In the genomic region with DNA sequence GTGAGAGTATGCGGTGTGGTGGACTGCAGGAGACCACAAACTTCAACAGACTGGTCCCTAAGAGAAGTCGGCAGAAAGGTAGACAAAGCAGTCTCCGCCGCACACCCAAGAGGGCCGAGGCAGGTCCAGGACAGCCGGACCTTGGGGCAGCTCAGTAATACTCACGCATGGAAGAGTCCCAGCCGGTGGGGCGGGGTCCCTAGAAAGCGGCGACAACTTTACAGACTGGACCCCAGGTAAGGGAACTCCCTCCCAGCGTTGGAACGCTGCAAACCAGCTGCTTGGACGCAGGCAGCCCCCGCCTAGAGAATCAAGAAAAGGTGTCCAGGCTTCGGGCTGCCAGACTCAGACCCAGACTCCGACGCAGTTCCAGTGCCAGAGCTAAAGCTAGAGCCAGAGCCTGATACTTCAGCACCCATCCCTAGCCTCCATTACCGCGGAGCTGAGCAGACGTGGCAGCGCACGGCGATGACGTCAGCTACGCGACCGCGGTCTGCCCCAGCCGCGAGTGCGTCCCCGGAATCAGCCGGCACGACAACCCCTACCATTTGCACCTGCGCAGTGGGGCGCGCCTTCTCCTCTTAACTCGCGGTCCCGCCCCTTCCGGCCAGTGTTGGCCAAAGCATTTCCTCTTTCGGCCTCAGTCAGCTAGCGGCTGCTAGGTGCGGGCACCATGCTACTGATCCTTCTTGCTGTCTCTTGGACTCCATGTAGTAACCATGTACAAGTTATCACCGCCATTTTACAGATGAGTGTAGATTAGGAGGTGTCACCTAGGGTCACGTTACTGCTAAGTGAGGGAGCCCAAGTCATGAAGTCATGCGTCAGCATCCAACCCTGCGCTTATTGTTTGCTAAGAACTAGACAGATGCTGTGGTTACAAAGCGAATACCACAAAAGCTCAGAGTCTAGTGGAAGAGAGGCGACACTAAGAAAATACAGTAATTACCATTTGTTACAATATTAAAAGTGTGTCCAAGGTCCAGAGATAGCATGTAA, we compare ENCODE assay signal across 1 cellular context.
TF ChIP-seq lines count a peak whose summit lies in the region.

A gene with protein sequence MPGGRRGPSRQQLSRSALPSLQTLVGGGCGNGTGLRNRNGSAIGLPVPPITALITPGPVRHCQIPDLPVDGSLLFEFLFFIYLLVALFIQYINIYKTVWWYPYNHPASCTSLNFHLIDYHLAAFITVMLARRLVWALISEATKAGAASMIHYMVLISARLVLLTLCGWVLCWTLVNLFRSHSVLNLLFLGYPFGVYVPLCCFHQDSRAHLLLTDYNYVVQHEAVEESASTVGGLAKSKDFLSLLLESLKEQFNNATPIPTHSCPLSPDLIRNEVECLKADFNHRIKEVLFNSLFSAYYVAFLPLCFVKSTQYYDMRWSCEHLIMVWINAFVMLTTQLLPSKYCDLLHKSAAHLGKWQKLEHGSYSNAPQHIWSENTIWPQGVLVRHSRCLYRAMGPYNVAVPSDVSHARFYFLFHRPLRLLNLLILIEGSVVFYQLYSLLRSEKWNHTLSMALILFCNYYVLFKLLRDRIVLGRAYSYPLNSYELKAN (minus strand): TSS at position 445 of the 999 bp plus-strand sequence. CDS start 1,541 bp downstream, outside the sequence.

TF ChIP-seq in HepG2, 621 proteins besides CTCF, POLR2A, EP300 and RAD21 (continued from another document and continues in another):
- TF ChIP-seq, protein P1, sequence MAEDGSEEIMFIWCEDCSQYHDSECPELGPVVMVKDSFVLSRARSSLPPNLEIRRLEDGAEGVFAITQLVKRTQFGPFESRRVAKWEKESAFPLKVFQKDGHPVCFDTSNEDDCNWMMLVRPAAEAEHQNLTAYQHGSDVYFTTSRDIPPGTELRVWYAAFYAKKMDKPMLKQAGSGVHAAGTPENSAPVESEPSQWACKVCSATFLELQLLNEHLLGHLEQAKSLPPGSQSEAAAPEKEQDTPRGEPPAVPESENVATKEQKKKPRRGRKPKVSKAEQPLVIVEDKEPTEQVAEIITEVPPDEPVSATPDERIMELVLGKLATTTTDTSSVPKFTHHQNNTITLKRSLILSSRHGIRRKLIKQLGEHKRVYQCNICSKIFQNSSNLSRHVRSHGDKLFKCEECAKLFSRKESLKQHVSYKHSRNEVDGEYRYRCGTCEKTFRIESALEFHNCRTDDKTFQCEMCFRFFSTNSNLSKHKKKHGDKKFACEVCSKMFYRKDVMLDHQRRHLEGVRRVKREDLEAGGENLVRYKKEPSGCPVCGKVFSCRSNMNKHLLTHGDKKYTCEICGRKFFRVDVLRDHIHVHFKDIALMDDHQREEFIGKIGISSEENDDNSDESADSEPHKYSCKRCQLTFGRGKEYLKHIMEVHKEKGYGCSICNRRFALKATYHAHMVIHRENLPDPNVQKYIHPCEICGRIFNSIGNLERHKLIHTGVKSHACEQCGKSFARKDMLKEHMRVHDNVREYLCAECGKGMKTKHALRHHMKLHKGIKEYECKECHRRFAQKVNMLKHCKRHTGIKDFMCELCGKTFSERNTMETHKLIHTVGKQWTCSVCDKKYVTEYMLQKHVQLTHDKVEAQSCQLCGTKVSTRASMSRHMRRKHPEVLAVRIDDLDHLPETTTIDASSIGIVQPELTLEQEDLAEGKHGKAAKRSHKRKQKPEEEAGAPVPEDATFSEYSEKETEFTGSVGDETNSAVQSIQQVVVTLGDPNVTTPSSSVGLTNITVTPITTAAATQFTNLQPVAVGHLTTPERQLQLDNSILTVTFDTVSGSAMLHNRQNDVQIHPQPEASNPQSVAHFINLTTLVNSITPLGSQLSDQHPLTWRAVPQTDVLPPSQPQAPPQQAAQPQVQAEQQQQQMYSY (CRISPR knock-in tag; IDR thresholded peaks at IDR 0.05): no peak
- no peak for TF ChIP-seq ZNF747 (CRISPR knock-in tag; IDR thresholded peaks at IDR 0.05; ENCODE audit: borderline replicate concordance)
- no peak for TF ChIP-seq CHD2 (IDR thresholded peaks at IDR 0.05; ENCODE audit: low read depth, low read length)
- no peak for TF ChIP-seq NCOR1 (IDR thresholded peaks at IDR 0.05; ENCODE audit: borderline replicate concordance, low read length)
- TF ChIP-seq, protein P2, sequence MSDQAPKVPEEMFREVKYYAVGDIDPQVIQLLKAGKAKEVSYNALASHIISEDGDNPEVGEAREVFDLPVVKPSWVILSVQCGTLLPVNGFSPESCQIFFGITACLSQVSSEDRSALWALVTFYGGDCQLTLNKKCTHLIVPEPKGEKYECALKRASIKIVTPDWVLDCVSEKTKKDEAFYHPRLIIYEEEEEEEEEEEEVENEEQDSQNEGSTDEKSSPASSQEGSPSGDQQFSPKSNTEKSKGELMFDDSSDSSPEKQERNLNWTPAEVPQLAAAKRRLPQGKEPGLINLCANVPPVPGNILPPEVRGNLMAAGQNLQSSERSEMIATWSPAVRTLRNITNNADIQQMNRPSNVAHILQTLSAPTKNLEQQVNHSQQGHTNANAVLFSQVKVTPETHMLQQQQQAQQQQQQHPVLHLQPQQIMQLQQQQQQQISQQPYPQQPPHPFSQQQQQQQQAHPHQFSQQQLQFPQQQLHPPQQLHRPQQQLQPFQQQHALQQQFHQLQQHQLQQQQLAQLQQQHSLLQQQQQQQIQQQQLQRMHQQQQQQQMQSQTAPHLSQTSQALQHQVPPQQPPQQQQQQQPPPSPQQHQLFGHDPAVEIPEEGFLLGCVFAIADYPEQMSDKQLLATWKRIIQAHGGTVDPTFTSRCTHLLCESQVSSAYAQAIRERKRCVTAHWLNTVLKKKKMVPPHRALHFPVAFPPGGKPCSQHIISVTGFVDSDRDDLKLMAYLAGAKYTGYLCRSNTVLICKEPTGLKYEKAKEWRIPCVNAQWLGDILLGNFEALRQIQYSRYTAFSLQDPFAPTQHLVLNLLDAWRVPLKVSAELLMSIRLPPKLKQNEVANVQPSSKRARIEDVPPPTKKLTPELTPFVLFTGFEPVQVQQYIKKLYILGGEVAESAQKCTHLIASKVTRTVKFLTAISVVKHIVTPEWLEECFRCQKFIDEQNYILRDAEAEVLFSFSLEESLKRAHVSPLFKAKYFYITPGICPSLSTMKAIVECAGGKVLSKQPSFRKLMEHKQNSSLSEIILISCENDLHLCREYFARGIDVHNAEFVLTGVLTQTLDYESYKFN (CRISPR knock-in tag; conservative IDR thresholded peaks at IDR 0.05): peak; percentile 27; the same call in 1 of the 2 replicates
- peak; percentile 33; the same call in 1 of the 2 replicates for TF ChIP-seq NFYC (CRISPR knock-in tag; IDR thresholded peaks at IDR 0.05)
- TF ChIP-seq ARNTL (CRISPR knock-in tag; IDR thresholded peaks at IDR 0.05): peak; percentile 41; the same call in 1 of the 2 replicates
- no peak for TF ChIP-seq TBP (CRISPR knock-in tag; IDR thresholded peaks at IDR 0.05)
- TF ChIP-seq, protein P3, sequence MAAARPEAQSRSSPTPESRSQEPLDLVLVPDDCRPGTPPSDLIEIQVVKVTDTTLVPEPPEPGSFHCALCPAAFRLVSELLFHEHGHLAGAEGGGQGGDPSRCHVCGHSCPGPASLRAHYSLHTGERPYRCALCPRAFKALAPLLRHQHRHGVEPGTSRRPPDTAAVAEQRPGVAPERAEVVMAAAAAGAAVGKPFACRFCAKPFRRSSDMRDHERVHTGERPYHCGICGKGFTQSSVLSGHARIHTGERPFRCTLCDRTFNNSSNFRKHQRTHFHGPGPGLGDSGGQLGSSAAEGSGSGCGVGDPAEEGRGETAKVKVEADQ (CRISPR knock-in tag; IDR thresholded peaks at IDR 0.05; ENCODE audit: borderline replicate concordance): no peak
- TF ChIP-seq ZNF790 (CRISPR knock-in tag; IDR thresholded peaks at IDR 0.05; ENCODE audit: borderline replicate concordance): no peak
- TF ChIP-seq ZNF75D (CRISPR knock-in tag; IDR thresholded peaks at IDR 0.05; ENCODE audit: borderline replicate concordance): no peak
- peak; percentile 69; the same call in 1 of the 2 replicates for TF ChIP-seq SRY (CRISPR knock-in tag; IDR thresholded peaks at IDR 0.05)
- TF ChIP-seq, protein P4, sequence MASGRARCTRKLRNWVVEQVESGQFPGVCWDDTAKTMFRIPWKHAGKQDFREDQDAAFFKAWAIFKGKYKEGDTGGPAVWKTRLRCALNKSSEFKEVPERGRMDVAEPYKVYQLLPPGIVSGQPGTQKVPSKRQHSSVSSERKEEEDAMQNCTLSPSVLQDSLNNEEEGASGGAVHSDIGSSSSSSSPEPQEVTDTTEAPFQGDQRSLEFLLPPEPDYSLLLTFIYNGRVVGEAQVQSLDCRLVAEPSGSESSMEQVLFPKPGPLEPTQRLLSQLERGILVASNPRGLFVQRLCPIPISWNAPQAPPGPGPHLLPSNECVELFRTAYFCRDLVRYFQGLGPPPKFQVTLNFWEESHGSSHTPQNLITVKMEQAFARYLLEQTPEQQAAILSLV (CRISPR knock-in tag; IDR thresholded peaks at IDR 0.05; ENCODE audit: borderline replicate concordance): peak; percentile 87; the same call in 1 of the 2 replicates
- TF ChIP-seq ZNF746 (CRISPR knock-in tag; IDR thresholded peaks at IDR 0.05): no peak
- TF ChIP-seq ZNF709 (CRISPR knock-in tag; IDR thresholded peaks at IDR 0.05): peak; percentile 81; the same call in 1 of the 2 replicates
- TF ChIP-seq ZNF652 (CRISPR knock-in tag; IDR thresholded peaks at IDR 0.05; ENCODE audit: borderline replicate concordance, low read depth): no peak
- no peak for TF ChIP-seq ISX (CRISPR knock-in tag; conservative IDR thresholded peaks at IDR 0.05)
- TF ChIP-seq MAFG (CRISPR knock-in tag; IDR thresholded peaks at IDR 0.05): no peak
- TF ChIP-seq, protein P5, sequence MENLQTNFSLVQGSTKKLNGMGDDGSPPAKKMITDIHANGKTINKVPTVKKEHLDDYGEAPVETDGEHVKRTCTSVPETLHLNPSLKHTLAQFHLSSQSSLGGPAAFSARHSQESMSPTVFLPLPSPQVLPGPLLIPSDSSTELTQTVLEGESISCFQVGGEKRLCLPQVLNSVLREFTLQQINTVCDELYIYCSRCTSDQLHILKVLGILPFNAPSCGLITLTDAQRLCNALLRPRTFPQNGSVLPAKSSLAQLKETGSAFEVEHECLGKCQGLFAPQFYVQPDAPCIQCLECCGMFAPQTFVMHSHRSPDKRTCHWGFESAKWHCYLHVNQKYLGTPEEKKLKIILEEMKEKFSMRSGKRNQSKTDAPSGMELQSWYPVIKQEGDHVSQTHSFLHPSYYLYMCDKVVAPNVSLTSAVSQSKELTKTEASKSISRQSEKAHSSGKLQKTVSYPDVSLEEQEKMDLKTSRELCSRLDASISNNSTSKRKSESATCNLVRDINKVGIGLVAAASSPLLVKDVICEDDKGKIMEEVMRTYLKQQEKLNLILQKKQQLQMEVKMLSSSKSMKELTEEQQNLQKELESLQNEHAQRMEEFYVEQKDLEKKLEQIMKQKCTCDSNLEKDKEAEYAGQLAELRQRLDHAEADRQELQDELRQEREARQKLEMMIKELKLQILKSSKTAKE (CRISPR knock-in tag; IDR thresholded peaks at IDR 0.05; ENCODE audit: borderline replicate concordance): peak; percentile 72; the same call in 1 of the 2 replicates
- peak; percentile 73 for TF ChIP-seq MED8 (CRISPR knock-in tag; IDR thresholded peaks at IDR 0.05; ENCODE audit: insufficient replicate concordance)
- no peak for TF ChIP-seq KDM1A (CRISPR knock-in tag; IDR thresholded peaks at IDR 0.05)
- peak; percentile 69 for TF ChIP-seq SP5 (CRISPR knock-in tag; IDR thresholded peaks at IDR 0.05; ENCODE audit: borderline replicate concordance, low read depth)
- TF ChIP-seq ZNF382 (CRISPR knock-in tag; IDR thresholded peaks at IDR 0.05; ENCODE audit: borderline replicate concordance): no peak
- TF ChIP-seq HOXD1 (CRISPR knock-in tag; IDR thresholded peaks at IDR 0.05): no peak; the same call in 1 of the 2 replicates
- TF ChIP-seq, protein P6, sequence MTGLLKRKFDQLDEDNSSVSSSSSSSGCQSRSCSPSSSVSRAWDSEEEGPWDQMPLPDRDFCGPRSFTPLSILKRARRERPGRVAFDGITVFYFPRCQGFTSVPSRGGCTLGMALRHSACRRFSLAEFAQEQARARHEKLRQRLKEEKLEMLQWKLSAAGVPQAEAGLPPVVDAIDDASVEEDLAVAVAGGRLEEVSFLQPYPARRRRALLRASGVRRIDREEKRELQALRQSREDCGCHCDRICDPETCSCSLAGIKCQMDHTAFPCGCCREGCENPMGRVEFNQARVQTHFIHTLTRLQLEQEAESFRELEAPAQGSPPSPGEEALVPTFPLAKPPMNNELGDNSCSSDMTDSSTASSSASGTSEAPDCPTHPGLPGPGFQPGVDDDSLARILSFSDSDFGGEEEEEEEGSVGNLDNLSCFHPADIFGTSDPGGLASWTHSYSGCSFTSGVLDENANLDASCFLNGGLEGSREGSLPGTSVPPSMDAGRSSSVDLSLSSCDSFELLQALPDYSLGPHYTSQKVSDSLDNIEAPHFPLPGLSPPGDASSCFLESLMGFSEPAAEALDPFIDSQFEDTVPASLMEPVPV (CRISPR knock-in tag; IDR thresholded peaks at IDR 0.05): peak; percentile 39; the same call in 1 of the 2 replicates
- TF ChIP-seq TCF7L2 (IDR thresholded peaks at IDR 0.05; ENCODE audit: low read depth, low read length): no peak
- no peak for TF ChIP-seq ZNF496 (CRISPR knock-in tag; IDR thresholded peaks at IDR 0.05; ENCODE audit: insufficient replicate concordance)
- TF ChIP-seq FOSL2 (CRISPR knock-in tag; IDR thresholded peaks at IDR 0.05): peak; percentile 63
- TF ChIP-seq, protein P7, sequence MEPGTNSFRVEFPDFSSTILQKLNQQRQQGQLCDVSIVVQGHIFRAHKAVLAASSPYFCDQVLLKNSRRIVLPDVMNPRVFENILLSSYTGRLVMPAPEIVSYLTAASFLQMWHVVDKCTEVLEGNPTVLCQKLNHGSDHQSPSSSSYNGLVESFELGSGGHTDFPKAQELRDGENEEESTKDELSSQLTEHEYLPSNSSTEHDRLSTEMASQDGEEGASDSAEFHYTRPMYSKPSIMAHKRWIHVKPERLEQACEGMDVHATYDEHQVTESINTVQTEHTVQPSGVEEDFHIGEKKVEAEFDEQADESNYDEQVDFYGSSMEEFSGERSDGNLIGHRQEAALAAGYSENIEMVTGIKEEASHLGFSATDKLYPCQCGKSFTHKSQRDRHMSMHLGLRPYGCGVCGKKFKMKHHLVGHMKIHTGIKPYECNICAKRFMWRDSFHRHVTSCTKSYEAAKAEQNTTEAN (CRISPR knock-in tag; conservative IDR thresholded peaks at IDR 0.05): 0 out of 2 replicates have a peak, but pooled peaks have one; percentile 66
- 0 out of 2 replicates have a peak, but pooled peaks have one; percentile 38 for TF ChIP-seq ZNF674 (CRISPR knock-in tag; IDR thresholded peaks at IDR 0.05; ENCODE audit: low read depth)
- TF ChIP-seq TAF1 (CRISPR knock-in tag; IDR thresholded peaks at IDR 0.05): peak; percentile 98
- TF ChIP-seq EED (CRISPR knock-in tag; IDR thresholded peaks at IDR 0.05): no peak; the same call in 1 of the 2 replicates
- TF ChIP-seq, protein P8, sequence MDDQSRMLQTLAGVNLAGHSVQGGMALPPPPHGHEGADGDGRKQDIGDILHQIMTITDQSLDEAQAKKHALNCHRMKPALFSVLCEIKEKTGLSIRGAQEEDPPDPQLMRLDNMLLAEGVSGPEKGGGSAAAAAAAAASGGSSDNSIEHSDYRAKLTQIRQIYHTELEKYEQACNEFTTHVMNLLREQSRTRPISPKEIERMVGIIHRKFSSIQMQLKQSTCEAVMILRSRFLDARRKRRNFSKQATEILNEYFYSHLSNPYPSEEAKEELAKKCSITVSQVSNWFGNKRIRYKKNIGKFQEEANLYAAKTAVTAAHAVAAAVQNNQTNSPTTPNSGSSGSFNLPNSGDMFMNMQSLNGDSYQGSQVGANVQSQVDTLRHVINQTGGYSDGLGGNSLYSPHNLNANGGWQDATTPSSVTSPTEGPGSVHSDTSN (CRISPR knock-in tag; IDR thresholded peaks at IDR 0.05; ENCODE audit: borderline replicate concordance): 0 out of 2 replicates have a peak, but pooled peaks have one; percentile 12
- no peak for TF ChIP-seq ESRRA (CRISPR knock-in tag; IDR thresholded peaks at IDR 0.05; ENCODE audit: low read depth)
- no peak for TF ChIP-seq EEA1 (CRISPR knock-in tag; IDR thresholded peaks at IDR 0.05; ENCODE audit: borderline replicate concordance)
- peak; percentile 41; the same call in 1 of the 2 replicates for TF ChIP-seq SIX4 (CRISPR knock-in tag; IDR thresholded peaks at IDR 0.05)
- TF ChIP-seq ZSCAN12 (CRISPR knock-in tag; IDR thresholded peaks at IDR 0.05): peak; percentile 70; the same call in 1 of the 2 replicates
- peak; percentile 53; the same call in 1 of the 2 replicates for TF ChIP-seq ZNF878 (CRISPR knock-in tag; IDR thresholded peaks at IDR 0.05)
- no peak; the same call in 1 of the 2 replicates for TF ChIP-seq ZNF83 (CRISPR knock-in tag; IDR thresholded peaks at IDR 0.05; ENCODE audit: borderline replicate concordance)
